22 cellular contexts compared by ENCODE assay signal in the genomic region with DNA sequence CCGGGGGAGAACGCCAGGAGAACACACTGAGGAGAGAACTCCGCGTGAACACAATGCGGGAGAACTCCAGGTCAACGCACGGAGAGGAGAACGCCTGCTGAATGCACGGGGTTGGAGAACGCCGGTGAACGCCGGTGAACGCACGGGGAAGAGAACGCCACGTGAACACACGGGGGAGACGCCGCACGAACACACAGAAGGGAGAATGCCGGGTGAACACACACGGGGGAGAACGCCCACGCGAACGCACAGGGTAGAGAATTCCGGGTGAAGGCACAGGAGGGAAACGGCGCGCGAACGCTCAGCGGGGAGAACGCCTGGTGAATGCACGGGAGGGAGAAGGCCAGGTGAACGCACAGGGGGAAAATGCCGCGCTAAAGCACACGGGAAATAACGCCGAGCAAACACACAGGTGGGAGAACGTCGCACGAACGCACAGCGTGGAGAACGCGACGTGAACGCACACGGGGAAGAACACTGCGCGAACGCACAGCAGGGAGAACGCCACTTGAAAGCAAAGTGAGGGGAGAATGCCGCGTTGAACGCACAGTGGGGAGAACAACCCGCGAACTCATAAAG.
"Had no signal": no experiment of that assay in that cellular context is flagged by ENCODE, and none has a peak within 500 bp of the region (broad histone marks: within the 10 kb centered on the region; RNA-seq: fewer than 3 reads in every experiment).

No MANE protein-coding gene starts in this region.

- H3K27ac ChIP-seq: dorsolateral prefrontal cortex, epithelial cell of prostate, foreskin keratinocyte, lower lobe of right lung, neutrophil, pancreas, right lobe of liver, transverse colon had no signal

- H3K4me1 ChIP-seq: foreskin keratinocyte, lower lobe of right lung, pancreas, right lobe of liver, transverse colon had no signal

- FAIRE-seq: pancreas, small intestine had no signal

- H3K36me3 ChIP-seq: lower lobe of right lung, neutrophil, pancreas, right lobe of liver, transverse colon had no signal

- H3K4me1 Mint-ChIP-seq: immature natural killer cell had no signal

- H3K27me3 ChIP-seq: foreskin keratinocyte, neutrophil, pancreas, right lobe of liver, transverse colon had no signal

- H3K4me3 ChIP-seq: dorsolateral prefrontal cortex, lower lobe of right lung, pancreas, right lobe of liver, transverse colon had no signal

- ATAC-seq: esophagus mucosa; foreskin keratinocyte; left ventricle myocardium superior; naive thymus-derived CD8-positive, alpha-beta T cell; pancreas; right lobe of liver; stimulated activated naive B cell treated with anti-CD40 and anti-IgM and Interleukin-4, amounts not matched to agents 10 μg/mL and 1 μg/mL and 100 μg/mL, for 72 hours had no signal

- H3K4me3 Mint-ChIP-seq: immature natural killer cell; naive thymus-derived CD8-positive, alpha-beta T cell; stimulated activated naive B cell treated with anti-CD40 and anti-IgM and Interleukin-4, amounts not matched to agents 10 μg/mL and 1 μg/mL and 100 μg/mL, for 72 hours; stimulated activated naive CD8-positive, alpha-beta T cell treated with anti-CD3 and anti-CD28 coated beads, Interleukin-15, Interleukin-2, amounts not matched to agents 100 ng/mL and 50 ng/mL, for 24 hours had no signal

- H3K27ac Mint-ChIP-seq: immature natural killer cell; stimulated activated naive B cell treated with anti-CD40 and anti-IgM and Interleukin-4, amounts not matched to agents 10 μg/mL and 1 μg/mL and 100 μg/mL, for 72 hours; stimulated activated naive CD8-positive, alpha-beta T cell treated with anti-CD3 and anti-CD28 coated beads, Interleukin-15, Interleukin-2, amounts not matched to agents 100 ng/mL and 50 ng/mL, for 24 hours had no signal

- H3K27me3 Mint-ChIP-seq: naive thymus-derived CD8-positive, alpha-beta T cell; stimulated activated naive B cell treated with anti-CD40 and anti-IgM and Interleukin-4, amounts not matched to agents 10 μg/mL and 1 μg/mL and 100 μg/mL, for 72 hours; stimulated activated naive CD8-positive, alpha-beta T cell treated with anti-CD3 and anti-CD28 coated beads, Interleukin-15, Interleukin-2, amounts not matched to agents 100 ng/mL and 50 ng/mL, for 24 hours had no signal

- DNase-seq: cortex of kidney; dorsolateral prefrontal cortex; effector CD4-positive, alpha-beta T cell; foreskin keratinocyte; hypothalamus; immature natural killer cell; islet precursor cell; left ventricle myocardium superior; lower lobe of right lung; naive thymus-derived CD8-positive, alpha-beta T cell; pancreas; retina; right lobe of liver; small intestine; stimulated activated CD4-positive, alpha-beta T cell treated with anti-CD3 and anti-CD28 coated beads, Interleukin-15, amount 100 ng/mL, for 24 hours; stimulated activated CD4-positive, alpha-beta T cell treated with anti-CD3 and anti-CD28 coated beads, Interleukin-2, amount 100 ng/mL, for 48 hours; stimulated activated naive B cell treated with anti-CD40 and anti-IgM and Interleukin-4, amounts not matched to agents 10 μg/mL and 1 μg/mL and 100 μg/mL, for 72 hours; transverse colon had no signal

- H3K9me3 ChIP-seq: lower lobe of right lung, neutrophil, pancreas, right lobe of liver, transverse colon had no signal
